In genomic region chr19:33366917-33367316, GRCh38 we compare ENCODE assay signal across 15 cellular contexts. TPM values are rescaled to one million over a fixed set of nuclear protein-coding genes. Genes with fewer than 3 reads are reported as not detected.
A peak's percentile ranks its signal among the peaks of the same experiment; 100 is the strongest.
DNase-seq lines count a peak whose midpoint lies in the region; ATAC-seq and TF ChIP-seq lines count a peak whose summit lies in the region.
"Had no signal": no experiment of that assay in that cellular context is flagged by ENCODE, and none has a peak within 500 bp of the region (broad histone marks: within the 10 kb centered on the region; RNA-seq: fewer than 3 reads in every experiment).

No MANE protein-coding gene starts in this region.

- H3K9me3 Mint-ChIP-seq in Caco-2 (ENCODE audit: unreplicated experiment), result no peaks in the 10 kb centered on the region
- no peaks in the 10 kb centered on the region for H3K9me3 Mint-ChIP-seq in activated CD8-positive, alpha-beta T cell treated with anti-CD3 and anti-CD28 coated beads, Interleukin-2, amount 10 ng/mL, durations not matched to agents 7 days and 5 days (ENCODE audit: insufficient read depth)

- 76 to 80% methylated on average over 1 to 5 of the region's 5 CpGs for WGBS in transverse colon (ENCODE audit: low coverage in 1 of 2), 2 donors

- peak overlapping the region; percentile 78 for H3K27ac ChIP-seq in colonic mucosa
- H3K27ac ChIP-seq in transverse colon, result peak overlapping the region; percentile 73 to 83 (median 80)
- H3K27ac ChIP-seq: C4-2B, GM23248 had no signal

- H3K27me3 ChIP-seq in Caco-2 (replicated peaks; ENCODE audit: control insufficient read depth, insufficient read depth, low read length) (no peaks in the 10 kb centered on the region), colonic mucosa (no peaks in the 10 kb centered on the region), transverse colon (no peaks in the 10 kb centered on the region)
- H3K27me3 ChIP-seq: BE2C had no signal

- CTCF ChIA-PET in Caco-2 (lab: Charles Lee), result interaction anchor here (0.9 to 1.5 kb wide), 2 partner anchors 15 to 63 kb away, joined by 3 read pairs; no protein-coding TSS in a partner anchor
- CTCF ChIA-PET in activated CD8-positive, alpha-beta T cell treated with anti-CD3 and anti-CD28 coated beads, Interleukin-2, amount 10 ng/mL, durations not matched to agents 7 days and 5 days (lab: Charles Lee), result no interaction called here

- POLR2A ChIA-PET in Caco-2 (lab: Charles Lee), result interaction anchor here (0.8 kb wide), 1 partner anchor 64 kb away, joined by 5 read pairs; the partner anchor contains the start of gene CEBPA
- POLR2A ChIA-PET in activated CD8-positive, alpha-beta T cell treated with anti-CD3 and anti-CD28 coated beads, Interleukin-2, amount 10 ng/mL, durations not matched to agents 7 days and 5 days (lab: Charles Lee), result no interaction called here

- H3K36me3 ChIP-seq in Caco-2 (ENCODE audit: control insufficient read depth, insufficient read depth, low read length), result no peaks in the 10 kb centered on the region
- no peaks in the 10 kb centered on the region for H3K36me3 ChIP-seq in colonic mucosa
- no peaks in the 10 kb centered on the region for H3K36me3 ChIP-seq in transverse colon
- H3K36me3 ChIP-seq: BE2C had no signal

- peaks cover 7% of the 10 kb centered on the region for H3K36me3 Mint-ChIP-seq in Caco-2 (ENCODE audit: insufficient read depth, unreplicated experiment)
- no peaks in the 10 kb centered on the region for H3K36me3 Mint-ChIP-seq in activated CD8-positive, alpha-beta T cell treated with anti-CD3 and anti-CD28 coated beads, Interleukin-2, amount 10 ng/mL, durations not matched to agents 7 days and 5 days (ENCODE audit: low read depth)
- H3K36me3 Mint-ChIP-seq: CD4-positive, alpha-beta memory T cell had no signal

- ATAC-seq in left colon (peak; percentile 67), HG03095 (IDR thresholded peaks at IDR 0.05; ENCODE audit: unreplicated experiment) (no peak)
- ATAC-seq in activated CD8-positive, alpha-beta T cell treated with anti-CD3 and anti-CD28 coated beads, Interleukin-2, amount 10 ng/mL, durations not matched to agents 7 days and 5 days, result no peak
- ATAC-seq: HCT116 had no signal

- H3K4me1 ChIP-seq in Caco-2 (peaks cover 48% of the 10 kb centered on the region), colonic mucosa (no peaks in the 10 kb centered on the region), transverse colon (peaks cover 0 to 20% (median 15%) of the 10 kb centered on the region in 4 donors)
- H3K4me1 ChIP-seq: BE2C had no signal

- peaks cover 51% of the 10 kb centered on the region for H3K4me1 Mint-ChIP-seq in Caco-2 (ENCODE audit: low read depth, unreplicated experiment)
- no peaks in the 10 kb centered on the region for H3K4me1 Mint-ChIP-seq in activated CD8-positive, alpha-beta T cell treated with anti-CD3 and anti-CD28 coated beads, Interleukin-2, amount 10 ng/mL, durations not matched to agents 7 days and 5 days (ENCODE audit: low read depth)
- H3K4me1 Mint-ChIP-seq: CD4-positive, alpha-beta memory T cell had no signal

- peak overlapping the region in 1 of 2 donors; percentile 34 for H3K9ac ChIP-seq in colonic mucosa (ENCODE audit: low read depth in 2 of 2, low read length in 2 of 2)
- H3K9ac ChIP-seq: GM23248 had no signal

- H3K9me3 ChIP-seq in Caco-2 (no peaks in the 10 kb centered on the region), colonic mucosa (no peaks in the 10 kb centered on the region), transverse colon (no peaks in the 10 kb centered on the region)
- H3K9me3 ChIP-seq: BE2C had no signal

- TF ChIP-seq EP300 in transverse colon (IDR thresholded peaks at IDR 0.05; ENCODE audit: low read depth), result no peak

- DNase-seq in Caco-2 (no peak), colonic mucosa (peak; percentile 49), left colon (no peak), transverse colon (no peak), NCI-H748 treated with DMSO at 0.1 percent for 48 hours (lab: John Stamatoyannopoulos, UW) (no peak)
- no peak for DNase-seq in activated CD8-positive, alpha-beta T cell treated with anti-CD3 and anti-CD28 coated beads, Interleukin-2, amount 10 ng/mL, durations not matched to agents 7 days and 5 days
- DNase-seq: BE2C; CD4-positive, alpha-beta memory T cell; DMS153; DMS79 treated with DMSO at 0.1 percent for 48 hours; EL; GM23248 had no signal

- BruUV-seq in Caco-2 (replicated peaks; lab: Mats Ljungman, UMichigan), result no TSS peak

- TF ChIP-seq CTCF in Caco-2 (IDR thresholded peaks at IDR 0.05; ENCODE audit: insufficient read depth in 1 of 2, low read depth in 1 of 2, low read length in 1 of 2, severe bottlenecking in 1 of 2, unreplicated experiment in 1 of 2), result no peak
- TF ChIP-seq CTCF in colonic mucosa (IDR thresholded peaks at IDR 0.05), result no peak
- no peak for TF ChIP-seq CTCF in transverse colon (IDR thresholded peaks at IDR 0.05)

- peak overlapping the region; percentile 81 for H3K27ac Mint-ChIP-seq in Caco-2 (ENCODE audit: unreplicated experiment)
- no peak overlapping the region for H3K27ac Mint-ChIP-seq in activated CD8-positive, alpha-beta T cell treated with anti-CD3 and anti-CD28 coated beads, Interleukin-2, amount 10 ng/mL, durations not matched to agents 7 days and 5 days
- H3K27ac Mint-ChIP-seq: CD4-positive, alpha-beta memory T cell had no signal

- in situ Hi-C loops in transverse colon (cut with MboI; ENCODE audit: low pct_ligation_motif_present in 1 of 4, low pct_unique_long_range_greater_than_20kb in 1 of 4, low sequenced_read_pairs in 3 of 4), result no loop called here

- no peak for TF ChIP-seq POLR2A in transverse colon (IDR thresholded peaks at IDR 0.05)

- intact Hi-C loops in Caco-2 (cut with micrococcal nuclease; ENCODE audit: unreplicated experiment) (loop anchor here (1.0 to 5.0 kb wide), 5 partner anchors 7 to 64 kb away; partner anchors contain the start of gene CEBPA), colonic mucosa (cut with DNase I) (no loop called here), left colon (cut with DNase I, micrococcal nuclease) (no loop called here), transverse colon (cut with DNase I; ENCODE audit: low total_unique reads) (no loop called here)

- peak overlapping the region; percentile 74 for H3K4me3 Mint-ChIP-seq in Caco-2 (ENCODE audit: unreplicated experiment)
- no peak overlapping the region for H3K4me3 Mint-ChIP-seq in activated CD8-positive, alpha-beta T cell treated with anti-CD3 and anti-CD28 coated beads, Interleukin-2, amount 10 ng/mL, durations not matched to agents 7 days and 5 days
- H3K4me3 Mint-ChIP-seq: CD4-positive, alpha-beta memory T cell had no signal

- H3K4me3 ChIP-seq in Caco-2 (ENCODE audit: low read depth, low read length), result no peak overlapping the region
- no peak overlapping the region for H3K4me3 ChIP-seq in colonic mucosa
- no peak overlapping the region for H3K4me3 ChIP-seq in transverse colon
- H3K4me3 ChIP-seq: GM23248 had no signal

- H3K27me3 Mint-ChIP-seq in Caco-2 (ENCODE audit: insufficient read depth, unreplicated experiment), result no peaks in the 10 kb centered on the region
- H3K27me3 Mint-ChIP-seq in activated CD8-positive, alpha-beta T cell treated with anti-CD3 and anti-CD28 coated beads, Interleukin-2, amount 10 ng/mL, durations not matched to agents 7 days and 5 days (ENCODE audit: low read depth), result peaks cover 15% of the 10 kb centered on the region

RNA-seq across cellular contexts. Expression of gene CEBPG, which starts 6.6 kb away (rescaled TPM):
- total RNA-seq in Caco-2 (2022), result 74.9 and 79.4 TPM in 2 replicates
- 10 to 100 TPM; 62.1 to 72.3 TPM for total RNA-seq in colonic mucosa
- 10 to 100 TPM; 70.1 to 73.2 TPM for total RNA-seq in left colon
- 10 to 100 TPM; 22.4 to 66.7 (median 46.9) TPM for total RNA-seq in transverse colon
- 10 to 100 TPM; 19.6 to 20.6 TPM for total RNA-seq in activated CD8-positive, alpha-beta T cell treated with anti-CD3 and anti-CD28 coated beads, Interleukin-2, amount 10 ng/mL, durations not matched to agents 7 days and 5 days
